Comparison of ENCODE assay signal across 2 cellular contexts in the genomic region with DNA sequence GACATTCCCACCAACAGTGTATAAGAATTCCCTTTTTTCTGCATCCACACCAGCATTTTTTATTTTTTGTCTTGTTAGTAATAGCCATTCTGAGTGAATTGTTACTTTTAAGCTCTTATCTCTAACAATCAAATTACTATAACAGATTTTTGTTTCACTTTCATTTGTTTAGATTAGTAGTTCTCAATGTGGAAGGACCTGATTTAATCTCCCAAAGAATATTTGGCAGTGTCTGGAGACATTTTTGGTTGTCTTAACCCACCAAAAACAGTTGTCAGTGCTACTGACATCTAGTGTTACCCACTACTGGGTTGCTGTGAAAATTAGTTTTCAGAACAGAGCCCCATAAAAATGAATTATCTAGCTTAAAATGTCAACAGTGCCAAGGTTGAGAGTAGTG.
TF ChIP-seq lines count a peak whose summit lies in the region.

No MANE protein-coding gene starts in this region.

TF ChIP-seq in SK-N-SH, 30 proteins besides CTCF, POLR2A, EP300 and RAD21 (continued from another document):
- TF ChIP-seq, protein P1, sequence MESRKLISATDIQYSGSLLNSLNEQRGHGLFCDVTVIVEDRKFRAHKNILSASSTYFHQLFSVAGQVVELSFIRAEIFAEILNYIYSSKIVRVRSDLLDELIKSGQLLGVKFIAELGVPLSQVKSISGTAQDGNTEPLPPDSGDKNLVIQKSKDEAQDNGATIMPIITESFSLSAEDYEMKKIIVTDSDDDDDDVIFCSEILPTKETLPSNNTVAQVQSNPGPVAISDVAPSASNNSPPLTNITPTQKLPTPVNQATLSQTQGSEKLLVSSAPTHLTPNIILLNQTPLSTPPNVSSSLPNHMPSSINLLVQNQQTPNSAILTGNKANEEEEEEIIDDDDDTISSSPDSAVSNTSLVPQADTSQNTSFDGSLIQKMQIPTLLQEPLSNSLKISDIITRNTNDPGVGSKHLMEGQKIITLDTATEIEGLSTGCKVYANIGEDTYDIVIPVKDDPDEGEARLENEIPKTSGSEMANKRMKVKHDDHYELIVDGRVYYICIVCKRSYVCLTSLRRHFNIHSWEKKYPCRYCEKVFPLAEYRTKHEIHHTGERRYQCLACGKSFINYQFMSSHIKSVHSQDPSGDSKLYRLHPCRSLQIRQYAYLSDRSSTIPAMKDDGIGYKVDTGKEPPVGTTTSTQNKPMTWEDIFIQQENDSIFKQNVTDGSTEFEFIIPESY (IDR thresholded peaks at IDR 0.05; ENCODE audit: borderline replicate concordance, low read depth) = no peak
- TF ChIP-seq CHD2 (IDR thresholded peaks at IDR 0.05; ENCODE audit: low read length, partially characterized antibody) = no peak
- no peak for TF ChIP-seq POLR2AphosphoS5 (IDR thresholded peaks at IDR 0.05; ENCODE audit: low read depth, low read length)
- no peak for TF ChIP-seq JUND (IDR thresholded peaks at IDR 0.05)
- TF ChIP-seq NRF1 (IDR thresholded peaks at IDR 0.05; ENCODE audit: low read depth, low read length) = no peak
- no peak for TF ChIP-seq SMC3 (IDR thresholded peaks at IDR 0.05; ENCODE audit: low read depth, low read length)
- no peak for TF ChIP-seq ELF1 (IDR thresholded peaks at IDR 0.05)
- no peak for TF ChIP-seq NFIC (IDR thresholded peaks at IDR 0.05; ENCODE audit: borderline replicate concordance)
- TF ChIP-seq RFX5 (IDR thresholded peaks at IDR 0.05; ENCODE audit: low read length) = no peak

TF ChIP-seq in SK-N-SH treated with all-trans-retinoic acid at 6 μM for 48 hours, 23 proteins besides CTCF, POLR2A, EP300 and RAD21 (continued from another document):
- TF ChIP-seq, protein P2, sequence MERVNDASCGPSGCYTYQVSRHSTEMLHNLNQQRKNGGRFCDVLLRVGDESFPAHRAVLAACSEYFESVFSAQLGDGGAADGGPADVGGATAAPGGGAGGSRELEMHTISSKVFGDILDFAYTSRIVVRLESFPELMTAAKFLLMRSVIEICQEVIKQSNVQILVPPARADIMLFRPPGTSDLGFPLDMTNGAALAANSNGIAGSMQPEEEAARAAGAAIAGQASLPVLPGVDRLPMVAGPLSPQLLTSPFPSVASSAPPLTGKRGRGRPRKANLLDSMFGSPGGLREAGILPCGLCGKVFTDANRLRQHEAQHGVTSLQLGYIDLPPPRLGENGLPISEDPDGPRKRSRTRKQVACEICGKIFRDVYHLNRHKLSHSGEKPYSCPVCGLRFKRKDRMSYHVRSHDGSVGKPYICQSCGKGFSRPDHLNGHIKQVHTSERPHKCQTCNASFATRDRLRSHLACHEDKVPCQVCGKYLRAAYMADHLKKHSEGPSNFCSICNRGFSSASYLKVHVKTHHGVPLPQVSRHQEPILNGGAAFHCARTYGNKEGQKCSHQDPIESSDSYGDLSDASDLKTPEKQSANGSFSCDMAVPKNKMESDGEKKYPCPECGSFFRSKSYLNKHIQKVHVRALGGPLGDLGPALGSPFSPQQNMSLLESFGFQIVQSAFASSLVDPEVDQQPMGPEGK (CRISPR knock-in tag; IDR thresholded peaks at IDR 0.05; ENCODE audit: borderline replicate concordance) = no peak
- TF ChIP-seq CSRNP3 (CRISPR knock-in tag; IDR thresholded peaks at IDR 0.05) (no peak), ZNF70 (CRISPR knock-in tag; IDR thresholded peaks at IDR 0.05) (no peak), ZNF565 (CRISPR knock-in tag; conservative IDR thresholded peaks at IDR 0.05; ENCODE audit: low read depth) (no peak), POU6F1 (CRISPR knock-in tag; IDR thresholded peaks at IDR 0.05; ENCODE audit: borderline replicate concordance, low read depth) (no peak), TCF4 (CRISPR knock-in tag; IDR thresholded peaks at IDR 0.05; ENCODE audit: borderline replicate concordance) (no peak), SNAI2 (CRISPR knock-in tag; IDR thresholded peaks at IDR 0.05) (no peak), CSDC2 (CRISPR knock-in tag; IDR thresholded peaks at IDR 0.05) (no peak)
TF ChIP-seq in SK-N-SH treated with all-trans-retinoic acid at 6 μM for 48 hours: peak in this region for 0.
